Comparison of ENCODE assay signal across 8 cellular contexts in the genomic region with DNA sequence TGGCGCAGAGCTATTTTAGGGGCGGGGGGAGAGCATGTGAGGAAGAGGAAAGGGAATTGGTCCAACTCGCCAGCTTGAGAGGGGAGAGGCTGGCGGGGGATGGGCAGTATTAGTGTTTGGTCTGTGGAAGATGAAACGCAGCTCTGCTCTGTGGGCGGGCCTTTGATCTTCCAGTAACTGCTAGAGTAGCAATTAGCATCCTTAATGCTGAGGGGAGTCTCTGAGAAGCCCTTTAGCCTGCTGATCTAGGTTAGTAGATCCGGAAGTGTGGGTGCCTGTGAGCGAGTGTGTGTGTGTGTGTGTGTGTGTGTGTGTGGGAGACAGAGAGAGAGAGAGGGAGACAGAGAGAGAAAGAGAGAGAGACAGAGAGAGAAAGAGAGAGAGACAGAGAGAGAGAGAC.
A peak's percentile ranks its signal among the peaks of the same experiment; 100 is the strongest.
DNase-seq lines count a peak whose midpoint lies in the region; TF ChIP-seq lines count a peak whose summit lies in the region.

No MANE protein-coding gene starts in this region.

- in situ Hi-C loops in mammary epithelial cell (cut with MboI; ENCODE audit: low sequenced_read_pairs in 2 of 2), result no loop called here

- TF ChIP-seq CTCF in breast epithelium (IDR thresholded peaks at IDR 0.05) (no peak), MCF 10A (IDR thresholded peaks at IDR 0.05; ENCODE audit: unreplicated experiment) (no peak), mammary epithelial cell (conservative IDR thresholded peaks at IDR 0.05 in 1 of 2, IDR thresholded peaks at IDR 0.05 in 1 of 2; ENCODE audit: extremely low read depth in 1 of 2, insufficient read depth in 1 of 2, low read depth in 1 of 2, low read length in 2 of 2) (no peak), osteocyte (IDR thresholded peaks at IDR 0.05) (no peak)

- H3K9me3 Mint-ChIP-seq in MCF 10A (ENCODE audit: unreplicated experiment) (no peaks in the 10 kb centered on the region), osteocyte (ENCODE audit: unreplicated experiment) (no peaks in the 10 kb centered on the region)

- H3K4me1 ChIP-seq in breast epithelium (no peaks in the 10 kb centered on the region), mammary epithelial cell (ENCODE audit: insufficient read depth, low read length) (peaks cover 16% of the 10 kb centered on the region), mesodermal cell (ENCODE audit: control insufficient read depth, insufficient read depth, low read length, poor library complexity, severe bottlenecking) (peaks cover 11% of the 10 kb centered on the region)

- H3K27ac ChIP-seq in breast epithelium, result no peak overlapping the region
- H3K27ac ChIP-seq in mammary epithelial cell (ENCODE audit: insufficient read depth, low read depth, low read length), result no peak overlapping the region
- H3K27ac ChIP-seq in mesodermal cell (ENCODE audit: low read depth, low read length, severe bottlenecking), result peak overlapping the region; percentile 52

- no peak for DNase-seq in breast epithelium (ENCODE audit: low spot score in 2 of 2)
- no peak for DNase-seq in MCF 10A (ENCODE audit: unreplicated experiment)
- peak; percentile 17 for DNase-seq in UCSD-AML1 (lab: John Stamatoyannopoulos, UW; ENCODE audit: unreplicated experiment)
- DNase-seq in mammary epithelial cell, result no peak
- peak; percentile 68 to 72 for DNase-seq in stimulated activated CD8-positive, alpha-beta memory T cell treated with anti-CD3 and anti-CD28 coated beads, Interleukin-4, amount 100 ng/mL, for 4 hours (ENCODE audit: low read depth in 2 of 2, low spot score in 1 of 2)
- no peak for DNase-seq in 8988T
- DNase-seq in osteocyte (ENCODE audit: extremely low spot score, unreplicated experiment), result no peak

- peaks cover 16% of the 10 kb centered on the region for H3K4me1 Mint-ChIP-seq in MCF 10A (ENCODE audit: insufficient read depth, unreplicated experiment)
- H3K4me1 Mint-ChIP-seq in osteocyte (ENCODE audit: unreplicated experiment), result peaks cover 5% of the 10 kb centered on the region

- no peaks in the 10 kb centered on the region for H3K36me3 ChIP-seq in breast epithelium
- H3K36me3 ChIP-seq in mammary epithelial cell (ENCODE audit: insufficient read depth, low read length), result no peaks in the 10 kb centered on the region
- no peaks in the 10 kb centered on the region for H3K36me3 ChIP-seq in mesodermal cell (ENCODE audit: control insufficient read depth, insufficient read depth, low read length)

- no peak overlapping the region for H3K9ac ChIP-seq in mammary epithelial cell (ENCODE audit: insufficient read depth, low read length)

- H2AFZ ChIP-seq in mammary epithelial cell (ENCODE audit: low read depth, low read length), result peak overlapping the region; percentile 42

- H3K27me3 ChIP-seq in breast epithelium, result no peaks in the 10 kb centered on the region
- no peaks in the 10 kb centered on the region for H3K27me3 ChIP-seq in mammary epithelial cell (ENCODE audit: insufficient read depth, low read length)

- dilution Hi-C loops in mammary epithelial cell (cut with HindIII; ENCODE audit: low sequenced_read_pairs), result no loop called here

- H3K27ac Mint-ChIP-seq in MCF 10A (ENCODE audit: low read depth, unreplicated experiment) (no peak overlapping the region), osteocyte (ENCODE audit: unreplicated experiment) (no peak overlapping the region)

- no peaks in the 10 kb centered on the region for H4K20me1 ChIP-seq in mammary epithelial cell (ENCODE audit: insufficient read depth, low read length)

- H3K4me3 Mint-ChIP-seq in MCF 10A (ENCODE audit: unreplicated experiment) (no peak overlapping the region), osteocyte (ENCODE audit: unreplicated experiment) (no peak overlapping the region)

- WGBS in mammary epithelial cell (ENCODE audit: low coverage, missing lambda C conversion rate), result 14% methylated on average over 6 of the region's 8 CpGs
- 2 to 6% methylated on average over 5 of the region's 8 CpGs for WGBS in mesodermal cell (ENCODE audit: insufficient coverage in 2 of 2), 2 experiments

- H3K27me3 Mint-ChIP-seq in MCF 10A (ENCODE audit: insufficient read depth, unreplicated experiment), result no peaks in the 10 kb centered on the region
- H3K27me3 Mint-ChIP-seq in osteocyte (ENCODE audit: unreplicated experiment), result peaks cover 7% of the 10 kb centered on the region

- TF ChIP-seq POLR2A in breast epithelium (IDR thresholded peaks at IDR 0.05), result no peak

- H3K9me3 ChIP-seq in breast epithelium (no peaks in the 10 kb centered on the region), mammary epithelial cell (replicated peaks; ENCODE audit: insufficient read depth, low read length) (no peaks in the 10 kb centered on the region), mesodermal cell (ENCODE audit: control insufficient read depth, low read length) (no peaks in the 10 kb centered on the region)

- H3K79me2 ChIP-seq in mammary epithelial cell (ENCODE audit: insufficient read depth, low read length), result no peaks in the 10 kb centered on the region

- intact Hi-C loops in breast epithelium (cut with DNase I; ENCODE audit: low total_unique reads) (no loop called here), MCF 10A (cut with micrococcal nuclease) (no loop called here), mammary epithelial cell (cut with micrococcal nuclease) (no loop called here)

- no TSS peak for BruUV-seq in MCF 10A (replicated peaks; lab: Mats Ljungman, UMichigan)
- BruUV-seq in mammary epithelial cell (replicated peaks; lab: Mats Ljungman, UMichigan), result no TSS peak

- peak overlapping the region; percentile 19 for H3K4me2 ChIP-seq in mammary epithelial cell (ENCODE audit: insufficient read depth, low read depth, low read length)

- H3K4me3 ChIP-seq in breast epithelium (peak overlapping the region; percentile 22 to 51 (median 33)), mammary epithelial cell (replicated peaks in 1 of 3; ENCODE audit: insufficient read depth in 1 of 3, low read depth in 2 of 3, low read length in 3 of 3) (no peak overlapping the region), mesodermal cell (ENCODE audit: extremely low read depth, insufficient read depth, low read length, poor library complexity, severe bottlenecking) (peak overlapping the region; percentile 12)

- CTCF ChIA-PET in MCF 10A (lab: Yijun Ruan, JAX), result interaction anchor here (0.7 to 3.1 kb wide), 2 partner anchors 21 to 57 kb away, joined by 3 to 15 read pairs; no protein-coding TSS in a partner anchor
- CTCF ChIA-PET in mammary epithelial cell (lab: Charles Lee; ENCODE audit: low non-redundant PET), result no interaction called here

- POLR2A ChIA-PET in MCF 10A (lab: Yijun Ruan, JAX), result no interaction called here

- H3K36me3 Mint-ChIP-seq in MCF 10A (ENCODE audit: insufficient read depth, unreplicated experiment), result peaks cover 5% of the 10 kb centered on the region
- H3K36me3 Mint-ChIP-seq in osteocyte (ENCODE audit: unreplicated experiment), result no peaks in the 10 kb centered on the region

Comparison
In these comparisons a context has a peak if more than half of its experiments do, and no peak if none do; other contexts are left out.
1. H3K4me3 ChIP-seq: peak in breast epithelium (3 of 3) and mesodermal cell (single experiment); none in mammary epithelial cell (0 of 3).
2. DNase-seq: peak in UCSD-AML1 (single experiment) and stimulated activated CD8-positive, alpha-beta memory T cell treated with anti-CD3 and anti-CD28 coated beads, Interleukin-4, amount 100 ng/mL, for 4 hours (2 of 2); none in breast epithelium (0 of 2), MCF 10A (single experiment), mammary epithelial cell (single experiment), 8988T (single experiment) and osteocyte (single experiment).